ENCODE assay signal across 15 cellular contexts in the genomic region with DNA sequence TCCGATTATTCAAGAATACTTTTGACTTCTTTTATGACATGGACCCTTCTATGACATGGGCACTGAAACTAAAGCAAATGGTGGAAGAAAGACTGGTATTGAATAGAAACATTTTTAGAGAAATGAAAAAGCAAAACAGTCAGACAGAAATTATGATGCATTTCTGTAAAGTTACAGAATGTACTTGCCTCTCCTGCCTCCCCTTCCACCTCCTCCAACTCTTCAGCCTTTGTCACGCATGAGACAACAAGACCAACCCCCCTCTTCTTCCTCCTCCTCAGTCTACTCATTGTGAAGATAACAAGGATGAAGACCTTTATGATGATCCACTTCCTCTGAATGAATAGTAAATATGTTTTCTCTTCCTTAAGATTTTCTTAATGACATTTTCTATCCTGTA. TPM values are rescaled to one million over a fixed set of nuclear protein-coding genes. Genes with fewer than 3 reads are reported as not detected.
DNase-seq lines count a peak whose midpoint lies in the region; ATAC-seq and TF ChIP-seq lines count a peak whose summit lies in the region.
"Had no signal": no experiment of that assay in that cellular context is flagged by ENCODE, and none has a peak within 500 bp of the region (broad histone marks: within the 10 kb centered on the region; RNA-seq: fewer than 3 reads in every experiment).

No MANE protein-coding gene starts in this region.

- no peak for TF ChIP-seq CTCF in RWPE1 (conservative IDR thresholded peaks at IDR 0.05; ENCODE audit: low read depth)

- intact Hi-C loops in activated T-helper 2 cell treated with anti-CD3 and anti-CD28 coated beads, Interferon-gamma antibody, Interleukin-2, Interleukin-4, amounts not matched to agents 10 μg/mL and 5 μg/mL and 100 μg/mL, durations not matched to agents 14 hours and 24 hours and 36 hours (cut with micrococcal nuclease), result loop anchor here (1.0 to 5.0 kb wide), 2 partner anchors 18 to 50 kb away; no protein-coding TSS in a partner anchor

- peak overlapping the region; percentile 90 for H3K27ac Mint-ChIP-seq in activated T-helper 2 cell treated with anti-CD3 and anti-CD28 coated beads, Interferon-gamma antibody, Interleukin-2, Interleukin-4, amounts not matched to agents 10 μg/mL and 5 μg/mL and 100 μg/mL, durations not matched to agents 14 hours and 24 hours and 36 hours
- peak overlapping the region; percentile 84 for H3K27ac Mint-ChIP-seq in stimulated activated naive CD8-positive, alpha-beta T cell treated with anti-CD3 and anti-CD28 coated beads, Interleukin-15, Interleukin-2, amounts not matched to agents 100 ng/mL and 50 ng/mL, for 24 hours

- no peaks in the 10 kb centered on the region for H3K27me3 Mint-ChIP-seq in activated T-helper 2 cell treated with anti-CD3 and anti-CD28 coated beads, Interferon-gamma antibody, Interleukin-2, Interleukin-4, amounts not matched to agents 10 μg/mL and 5 μg/mL and 100 μg/mL, durations not matched to agents 14 hours and 24 hours and 36 hours (ENCODE audit: low read depth)
- no peaks in the 10 kb centered on the region for H3K27me3 Mint-ChIP-seq in stimulated activated naive CD8-positive, alpha-beta T cell treated with anti-CD3 and anti-CD28 coated beads, Interleukin-15, Interleukin-2, amounts not matched to agents 100 ng/mL and 50 ng/mL, for 24 hours
- H3K27me3 Mint-ChIP-seq: IgD-negative memory B cell had no signal

- CTCF ChIA-PET in RWPE1 (lab: Yijun Ruan, JAX), result no interaction called here

- peak overlapping the region; percentile 73 for H3K4me3 Mint-ChIP-seq in activated T-helper 2 cell treated with anti-CD3 and anti-CD28 coated beads, Interferon-gamma antibody, Interleukin-2, Interleukin-4, amounts not matched to agents 10 μg/mL and 5 μg/mL and 100 μg/mL, durations not matched to agents 14 hours and 24 hours and 36 hours (ENCODE audit: low read depth)
- peak overlapping the region; percentile 72 for H3K4me3 Mint-ChIP-seq in stimulated activated naive CD8-positive, alpha-beta T cell treated with anti-CD3 and anti-CD28 coated beads, Interleukin-15, Interleukin-2, amounts not matched to agents 100 ng/mL and 50 ng/mL, for 24 hours

- H3K27ac ChIP-seq in RWPE1, result no peak overlapping the region
- H3K27ac ChIP-seq: neutrophil, transverse colon had no signal

- ATAC-seq in HG02798 (IDR thresholded peaks at IDR 0.05; ENCODE audit: poor library complexity, unreplicated experiment) (peak; percentile 36), HG03565 (IDR thresholded peaks at IDR 0.05; ENCODE audit: unreplicated experiment) (no peak), HG03460 (IDR thresholded peaks at IDR 0.05; ENCODE audit: unreplicated experiment) (no peak)
- ATAC-seq: PC-3 had no signal

- peaks cover 40% of the 10 kb centered on the region for H3K4me1 Mint-ChIP-seq in activated T-helper 2 cell treated with anti-CD3 and anti-CD28 coated beads, Interferon-gamma antibody, Interleukin-2, Interleukin-4, amounts not matched to agents 10 μg/mL and 5 μg/mL and 100 μg/mL, durations not matched to agents 14 hours and 24 hours and 36 hours (ENCODE audit: low read depth)
- H3K4me1 Mint-ChIP-seq in stimulated activated naive CD8-positive, alpha-beta T cell treated with anti-CD3 and anti-CD28 coated beads, Interleukin-15, Interleukin-2, amounts not matched to agents 100 ng/mL and 50 ng/mL, for 24 hours (ENCODE audit: low read depth), result peaks cover 50% of the 10 kb centered on the region

- peak; percentile 53 for DNase-seq in stimulated activated CD4-positive, alpha-beta T cell treated with anti-CD3 and anti-CD28 coated beads, Interleukin-4, amount 100 ng/mL, for 24 hours
- no peak for DNase-seq in stimulated activated CD4-positive, alpha-beta T cell treated with anti-CD3 and anti-CD28 coated beads, Interleukin-12 subunit alpha, Interleukin-12 subunit beta, amount 100 ng/mL, for 4 hours
- no peak for DNase-seq in activated T-helper 2 cell treated with anti-CD3 and anti-CD28 coated beads, Interferon-gamma antibody, Interleukin-2, Interleukin-4, amounts not matched to agents 10 μg/mL and 5 μg/mL and 100 μg/mL, durations not matched to agents 14 hours and 24 hours and 36 hours (ENCODE audit: low spot score)
- DNase-seq in RWPE1 (ENCODE audit: low spot score), result no peak
- DNase-seq: midbrain, NCI-H1930, NCI-H524, PC-3, transverse colon had no signal

- POLR2A ChIA-PET in RWPE1 (lab: Yijun Ruan, JAX; ENCODE audit: low non-redundant PET), result no interaction called here

- H3K36me3 Mint-ChIP-seq in activated T-helper 2 cell treated with anti-CD3 and anti-CD28 coated beads, Interferon-gamma antibody, Interleukin-2, Interleukin-4, amounts not matched to agents 10 μg/mL and 5 μg/mL and 100 μg/mL, durations not matched to agents 14 hours and 24 hours and 36 hours (ENCODE audit: low read depth), result peaks cover 20% of the 10 kb centered on the region
- H3K36me3 Mint-ChIP-seq in stimulated activated naive CD8-positive, alpha-beta T cell treated with anti-CD3 and anti-CD28 coated beads, Interleukin-15, Interleukin-2, amounts not matched to agents 100 ng/mL and 50 ng/mL, for 24 hours (ENCODE audit: low read depth), result no peaks in the 10 kb centered on the region
- H3K36me3 Mint-ChIP-seq: IgD-negative memory B cell had no signal

- peaks cover 10% of the 10 kb centered on the region for H3K9me3 Mint-ChIP-seq in activated T-helper 2 cell treated with anti-CD3 and anti-CD28 coated beads, Interferon-gamma antibody, Interleukin-2, Interleukin-4, amounts not matched to agents 10 μg/mL and 5 μg/mL and 100 μg/mL, durations not matched to agents 14 hours and 24 hours and 36 hours
- no peaks in the 10 kb centered on the region for H3K9me3 Mint-ChIP-seq in stimulated activated naive CD8-positive, alpha-beta T cell treated with anti-CD3 and anti-CD28 coated beads, Interleukin-15, Interleukin-2, amounts not matched to agents 100 ng/mL and 50 ng/mL, for 24 hours

RNA-seq across cellular contexts. Expression of gene HUWE1, which starts 46.3 kb away (rescaled TPM):
- total RNA-seq in activated T-helper 2 cell treated with anti-CD3 and anti-CD28 coated beads, Interferon-gamma antibody, Interleukin-2, Interleukin-4, amounts not matched to agents 10 μg/mL and 5 μg/mL and 100 μg/mL, durations not matched to agents 14 hours and 24 hours and 36 hours, result 391 and 412 TPM in 2 replicates
